In genomic region chr2:95525294-95526035, GRCh38 we compare ENCODE assay signal across 8 cellular contexts. TPM values are rescaled to one million over a fixed set of nuclear protein-coding genes. Genes with fewer than 3 reads are reported as not detected.
DNase-seq lines count a peak whose midpoint lies in the region; ATAC-seq and TF ChIP-seq lines count a peak whose summit lies in the region.

No MANE protein-coding gene starts in this region.

- no peak for DNase-seq in CD4-positive, CD25-positive, alpha-beta regulatory T cell
- DNase-seq in LHCN-M2 (ENCODE audit: low read depth) (peak; percentile 80), cardiac fibroblast (ENCODE audit: low read depth in 2 of 2) (peak; percentile 2 to 18), naive B cell (no peak), kidney glomerular epithelial cell (lab: John Stamatoyannopoulos, UW) (no peak), AG08396 (ENCODE audit: low spot score) (no peak), mesenteric fat pad (ENCODE audit: low spot score) (no peak), germinal center (ENCODE audit: low spot score) (no peak)

- H3K9me3 ChIP-seq in CD4-positive, CD25-positive, alpha-beta regulatory T cell (ENCODE audit: control insufficient read depth in 2 of 2, low read length in 2 of 2) = no peaks in the 10 kb centered on the region

- H3K27ac Mint-ChIP-seq in CD4-positive, CD25-positive, alpha-beta regulatory T cell = peak overlapping the region in 2 of 3 donors; percentile 71 to 74
- H3K27ac Mint-ChIP-seq in naive B cell = peak overlapping the region in 3 of 6 donors; percentile 27 to 82 (median 44)

- H3K9me3 Mint-ChIP-seq in CD4-positive, CD25-positive, alpha-beta regulatory T cell = no peaks in the 10 kb centered on the region
- no peaks in the 10 kb centered on the region for H3K9me3 Mint-ChIP-seq in naive B cell

- H3K4me3 Mint-ChIP-seq in CD4-positive, CD25-positive, alpha-beta regulatory T cell = peak overlapping the region; percentile 87 to 92 (median 91)
- peak overlapping the region; percentile 82 to 93 (median 90) for H3K4me3 Mint-ChIP-seq in naive B cell

- no peaks in the 10 kb centered on the region for H3K27me3 ChIP-seq in CD4-positive, CD25-positive, alpha-beta regulatory T cell (ENCODE audit: control insufficient read depth, insufficient read depth, low read length)

- H3K4me1 Mint-ChIP-seq in CD4-positive, CD25-positive, alpha-beta regulatory T cell = peaks cover 6 to 17% (median 14%) of the 10 kb centered on the region in 4 donors
- peaks cover 12 to 21% (median 14%) of the 10 kb centered on the region in 3 donors for H3K4me1 Mint-ChIP-seq in naive B cell

- no peak for ATAC-seq in CD4-positive, CD25-positive, alpha-beta regulatory T cell (ENCODE audit: low read depth in 2 of 2)
- no peak for ATAC-seq in naive B cell (ENCODE audit: low read depth in 2 of 2)

- peaks cover under 1% of the 10 kb centered on the region for H3K36me3 Mint-ChIP-seq in CD4-positive, CD25-positive, alpha-beta regulatory T cell
- peaks cover 0 to 10% of the 10 kb centered on the region in 2 donors for H3K36me3 Mint-ChIP-seq in naive B cell

- peaks cover 10% of the 10 kb centered on the region for H3K27me3 Mint-ChIP-seq in CD4-positive, CD25-positive, alpha-beta regulatory T cell
- no peaks in the 10 kb centered on the region for H3K27me3 Mint-ChIP-seq in naive B cell

- H3K4me3 ChIP-seq in CD4-positive, CD25-positive, alpha-beta regulatory T cell (ENCODE audit: low read depth, low read length) = peak overlapping the region; percentile 78
- peak overlapping the region in 1 of 2 donors; percentile 69 for H3K4me3 ChIP-seq in cardiac fibroblast (replicated peaks in 1 of 2; ENCODE audit: low read depth in 2 of 2, low read length in 2 of 2)

- TF ChIP-seq CTCF in cardiac fibroblast (IDR thresholded peaks at IDR 0.05; ENCODE audit: low read depth, low read length) = no peak

- H3K36me3 ChIP-seq in CD4-positive, CD25-positive, alpha-beta regulatory T cell (ENCODE audit: control insufficient read depth, insufficient read depth, low read length) = peaks cover 1% of the 10 kb centered on the region

- no peak overlapping the region for H3K27ac ChIP-seq in CD4-positive, CD25-positive, alpha-beta regulatory T cell (ENCODE audit: insufficient read depth, low read length, poor library complexity, severe bottlenecking)

- H3K4me1 ChIP-seq in CD4-positive, CD25-positive, alpha-beta regulatory T cell (ENCODE audit: control insufficient read depth, insufficient read depth, low read length, poor library complexity, severe bottlenecking) = peaks cover 8% of the 10 kb centered on the region

RNA-seq across cellular contexts. Expression of gene TRIM43B, which starts 40.9 kb away (rescaled TPM):
- total RNA-seq in CD4-positive, CD25-positive, alpha-beta regulatory T cell = not detected
- not detected for polyA plus RNA-seq in CD4-positive, CD25-positive, alpha-beta regulatory T cell
- total RNA-seq in LHCN-M2 (2014; rRNA removed) (not detected in 2 replicates), mesenteric fat pad (not detected)
- polyA plus RNA-seq in LHCN-M2 (2012) = not detected
- polyA plus RNA-seq in naive B cell (ENCODE audit: low read depth in 6 of 6) = not detected

Comparison
In these comparisons a context has a peak if more than half of its experiments do, and no peak if none do; other contexts are left out.
1. DNase-seq: peak in LHCN-M2 (single experiment) and cardiac fibroblast (2 of 2); none in CD4-positive, CD25-positive, alpha-beta regulatory T cell (0 of 3), naive B cell (single experiment), kidney glomerular epithelial cell (single experiment), AG08396 (single experiment), mesenteric fat pad (single experiment) and germinal center (single experiment).